In genomic region chr9:123370526-123371227, GRCh38 we compare ENCODE assay signal across 1 cellular context.
TF ChIP-seq lines count a peak whose summit lies in the region.

No MANE protein-coding gene starts in this region.

TF ChIP-seq in SK-N-SH treated with all-trans-retinoic acid at 6 μM for 48 hours, 23 proteins besides CTCF, POLR2A, EP300 and RAD21 (continued from another document):
- TF ChIP-seq PPARA (CRISPR knock-in tag; IDR thresholded peaks at IDR 0.05; ENCODE audit: borderline replicate concordance) (no peak), ZNF565 (CRISPR knock-in tag; conservative IDR thresholded peaks at IDR 0.05; ENCODE audit: low read depth) (no peak), RARB (CRISPR knock-in tag; IDR thresholded peaks at IDR 0.05) (no peak), CREB5 (CRISPR knock-in tag; IDR thresholded peaks at IDR 0.05; ENCODE audit: low read depth) (no peak), ZFP3 (CRISPR knock-in tag; IDR thresholded peaks at IDR 0.05) (no peak), PATZ1 (CRISPR knock-in tag; IDR thresholded peaks at IDR 0.05; ENCODE audit: borderline replicate concordance) (no peak), ZC3H10 (CRISPR knock-in tag; IDR thresholded peaks at IDR 0.05) (no peak), CSDC2 (CRISPR knock-in tag; IDR thresholded peaks at IDR 0.05) (no peak)
TF ChIP-seq in SK-N-SH treated with all-trans-retinoic acid at 6 μM for 48 hours: peak in this region for 0.
